8 cellular contexts compared by ENCODE assay signal in the genomic region with DNA sequence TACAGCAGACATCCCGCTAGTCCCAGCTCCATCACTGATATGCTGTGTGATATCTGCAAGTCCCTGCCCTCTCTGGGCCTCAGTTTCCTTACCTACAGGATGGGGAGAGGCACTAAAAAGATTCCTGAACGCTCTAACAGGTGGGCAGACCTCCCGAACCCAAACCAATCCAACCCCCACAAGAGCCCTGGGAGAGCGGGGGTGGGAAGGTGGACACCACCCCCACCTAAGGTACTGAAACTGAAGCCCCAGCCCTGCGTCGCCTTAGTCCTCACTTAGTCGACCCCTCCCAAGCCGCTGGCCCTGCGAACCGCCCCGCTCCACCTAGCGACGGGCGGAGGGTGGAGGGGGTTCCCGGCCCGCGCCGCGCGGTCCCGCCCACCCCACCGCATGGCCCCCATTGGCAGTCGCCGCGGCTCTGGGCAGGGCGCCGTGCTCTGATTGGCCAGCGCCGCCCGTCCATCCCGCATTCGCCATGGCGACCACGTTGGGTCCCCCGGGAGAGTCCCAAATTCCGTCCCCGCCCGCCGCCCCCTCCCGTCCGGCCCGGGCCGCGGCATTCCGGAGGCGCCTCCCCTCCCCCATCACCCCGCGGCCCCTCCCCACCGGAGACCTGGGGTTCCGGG. TPM values are rescaled to one million over a fixed set of nuclear protein-coding genes. Genes with fewer than 3 reads are reported as not detected.
DNase-seq lines count a peak whose midpoint lies in the region; ATAC-seq and TF ChIP-seq lines count a peak whose summit lies in the region.

No MANE protein-coding gene starts in this region.

- 1 to 5% methylated on average over 10 to 32 of the region's 50 CpGs for WGBS in upper lobe of left lung, 2 donors

- ATAC-seq in left cardiac atrium (peak; percentile 95 to 96), upper lobe of left lung (ENCODE audit: low FRiP score in 2 of 2) (peak; percentile 93 to 96)

- H3K27ac ChIP-seq in upper lobe of left lung: peak overlapping the region; percentile 91 to 97 (median 94)

- H3K36me3 ChIP-seq in HAP-1 (replicated peaks) (no peaks in the 10 kb centered on the region), MG63 (no peaks in the 10 kb centered on the region), adipocyte (ENCODE audit: control insufficient read depth, insufficient read depth, low read length, severe bottlenecking) (no peaks in the 10 kb centered on the region), upper lobe of left lung (no peaks in the 10 kb centered on the region)

- H3K4me1 ChIP-seq in HAP-1 (peaks cover 8% of the 10 kb centered on the region), adipocyte (ENCODE audit: control insufficient read depth, insufficient read depth, low read length) (peaks cover 10% of the 10 kb centered on the region), upper lobe of left lung (peaks cover 39 to 59% (median 48%) of the 10 kb centered on the region in 4 donors)

- intact Hi-C loops in left cardiac atrium (cut with DNase I): no loop called here
- intact Hi-C loops in posterior vena cava (cut with DNase I): no loop called here

- TF ChIP-seq POLR2A in upper lobe of left lung (IDR thresholded peaks at IDR 0.05): peak in 1 of 4 donors; percentile 42

- peak overlapping the region; percentile 88 for H3K9ac ChIP-seq in adipocyte (ENCODE audit: low read length)

- TF ChIP-seq CTCF in upper lobe of left lung (IDR thresholded peaks at IDR 0.05): peak in 3 of 6 experiments; percentile 19 to 37 (median 22)

- in situ Hi-C loops in HAP-1 (cut with MboI; ENCODE audit: low sequenced_read_pairs): no loop called here

- no peaks in the 10 kb centered on the region for H3K9me3 ChIP-seq in HAP-1
- no peaks in the 10 kb centered on the region for H3K9me3 ChIP-seq in MG63
- no peaks in the 10 kb centered on the region for H3K9me3 ChIP-seq in adipocyte (ENCODE audit: control insufficient read depth, low read length)
- H3K9me3 ChIP-seq in upper lobe of left lung: no peaks in the 10 kb centered on the region

- DNase-seq in GDM1 (lab: John Stamatoyannopoulos, UW) (peak; percentile 74), HAP-1 (ENCODE audit: low spot score in 2 of 2) (peak; percentile 89 to 97), MG63 (peak; percentile 99), SW480 (ENCODE audit: low spot score) (peak; percentile 82), adipocyte (ENCODE audit: low read depth) (peak; percentile 96), left cardiac atrium (peak; percentile 96), posterior vena cava (ENCODE audit: low spot score) (peak; percentile 98), upper lobe of left lung (peak; percentile 95 to 100)

- TF ChIP-seq EP300 in upper lobe of left lung (IDR thresholded peaks at IDR 0.05): no peak

- H3K4me3 ChIP-seq in HAP-1 (peak overlapping the region; percentile 56), MG63 (peak overlapping the region; percentile 70), adipocyte (ENCODE audit: low read length) (peak overlapping the region; percentile 96), upper lobe of left lung (peak overlapping the region; percentile 86 to 94 (median 90))

- H3K27me3 ChIP-seq in HAP-1 (ENCODE audit: low read depth): no peaks in the 10 kb centered on the region
- peaks cover 2% of the 10 kb centered on the region; the same call in 1 of the 2 replicates for H3K27me3 ChIP-seq in MG63
- peaks cover 6% of the 10 kb centered on the region for H3K27me3 ChIP-seq in adipocyte (replicated peaks; ENCODE audit: control insufficient read depth, insufficient read depth, low read length)
- H3K27me3 ChIP-seq in upper lobe of left lung: peaks cover 0 to 4% (median 0%) of the 10 kb centered on the region in 4 donors

RNA-seq across cellular contexts. Expression of a gene that starts 0.6 kb away (rescaled TPM):
- total RNA-seq in MG63 (2014; rRNA removed; shearing (Covaris generic); ENCODE audit: low replicate concordance): 33.1 and 34.6 TPM in 2 replicates
- 1 to 10 TPM; 5.3 to 8.9 TPM for total RNA-seq in left cardiac atrium
- 10 to 100 TPM; 16.9 to 18.3 TPM for total RNA-seq in posterior vena cava
- 10 to 100 TPM in 5 of 6 donors, 1 to 10 TPM in 1; 8.2 to 41.9 (median 16.5) TPM for total RNA-seq in upper lobe of left lung

RNA-seq across cellular contexts. Expression of a gene that starts 6.7 kb away (rescaled TPM):
- not detected in 2 replicates for total RNA-seq in MG63 (2014; rRNA removed; shearing (Covaris generic); ENCODE audit: low replicate concordance)
- under 1 TPM; 0.18 to 0.34 TPM for total RNA-seq in left cardiac atrium
- total RNA-seq in posterior vena cava: under 1 TPM; 0.05 to 0.32 TPM
- total RNA-seq in upper lobe of left lung: 1 to 10 TPM in 3 of 6 donors, under 1 TPM in 3; 0.76 to 1.8 (median 0.92) TPM

RNA-seq across cellular contexts. Expression of a gene that starts 49.5 kb away (rescaled TPM):
- total RNA-seq in MG63 (2014; rRNA removed; shearing (Covaris generic); ENCODE audit: low replicate concordance): 19.1 and 19.3 TPM in 2 replicates
- total RNA-seq in left cardiac atrium: 10 to 100 TPM; 14.2 to 14.5 TPM
- 10 to 100 TPM; 29.2 to 31.1 TPM for total RNA-seq in posterior vena cava
- total RNA-seq in upper lobe of left lung: 10 to 100 TPM; 36.7 to 87.3 (median 54.1) TPM

Comparison
In these comparisons a context has a peak if more than half of its experiments do, and no peak if none do; other contexts are left out.
1. Peak in every context shown above with its lines: DNase-seq, ATAC-seq, H3K4me3 ChIP-seq and H3K27ac ChIP-seq.